In genomic region chr5:88882321-88883038, GRCh38 we compare ENCODE assay signal across 8 cellular contexts. TPM values are rescaled to one million over a fixed set of nuclear protein-coding genes. Genes with fewer than 3 reads are reported as not detected.
DNase-seq lines count a peak whose midpoint lies in the region; ATAC-seq, FAIRE-seq and TF ChIP-seq lines count a peak whose summit lies in the region.

No MANE protein-coding gene starts in this region.

- no peak for FAIRE-seq in GM19239 (lab: Jason Lieb, UNC)

- 1 to 3% methylated on average over 15 of the region's 15 CpGs for WGBS in lower leg skin, 2 donors
- WGBS in thymus = 1% methylated on average over 15 of the region's 15 CpGs

- in situ Hi-C loops in brain microvascular endothelial cell (cut with HindIII; ENCODE audit: low pct_ligation_motif_present, low sequenced_read_pairs) = no loop called here

- DNase-seq in CD4-positive, CD25-positive, alpha-beta regulatory T cell = no peak
- DNase-seq in MG63 = no peak
- peak; percentile 22 for DNase-seq in brain microvascular endothelial cell
- no peak for DNase-seq in lower leg skin (ENCODE audit: low spot score in 2 of 2)
- no peak for DNase-seq in GM19239 (ENCODE audit: insufficient read length, low spot score)

- H3K27ac ChIP-seq in CD4-positive, CD25-positive, alpha-beta regulatory T cell (ENCODE audit: insufficient read depth, low read length, poor library complexity, severe bottlenecking) = no peak overlapping the region
- H3K27ac ChIP-seq in brain microvascular endothelial cell (peak overlapping the region; percentile 89), thymus (ENCODE audit: low read depth) (peak overlapping the region; percentile 66)

- intact Hi-C loops in lower leg skin (cut with DNase I; ENCODE audit: low total_unique reads) = no loop called here

- no peaks in the 10 kb centered on the region for H3K36me3 ChIP-seq in CD4-positive, CD25-positive, alpha-beta regulatory T cell (ENCODE audit: control insufficient read depth, insufficient read depth, low read length)
- H3K36me3 ChIP-seq in MG63 (no peaks in the 10 kb centered on the region), brain microvascular endothelial cell (replicated peaks) (no peaks in the 10 kb centered on the region), thymus (ENCODE audit: control insufficient read depth, insufficient read depth) (no peaks in the 10 kb centered on the region)

- H3K4me1 ChIP-seq in CD4-positive, CD25-positive, alpha-beta regulatory T cell (ENCODE audit: control insufficient read depth, insufficient read depth, low read length, poor library complexity, severe bottlenecking) = peaks cover 14% of the 10 kb centered on the region
- peaks cover 4% of the 10 kb centered on the region for H3K4me1 ChIP-seq in thymus (ENCODE audit: control insufficient read depth, insufficient read depth, low read length)

- peak overlapping the region; percentile 44 to 80 (median 76) for H3K4me3 Mint-ChIP-seq in CD4-positive, CD25-positive, alpha-beta regulatory T cell

- no peak for TF ChIP-seq CTCF in brain microvascular endothelial cell (IDR thresholded peaks at IDR 0.05; ENCODE audit: low read depth, low read length, missing control alignments)
- no peak for TF ChIP-seq CTCF in lower leg skin (IDR thresholded peaks at IDR 0.05)

- no peak for TF ChIP-seq POLR2A in lower leg skin (IDR thresholded peaks at IDR 0.05)

- peaks cover 63% of the 10 kb centered on the region for H3K27me3 Mint-ChIP-seq in CD4-positive, CD25-positive, alpha-beta regulatory T cell

- peak overlapping the region; percentile 35 for H3K4me3 ChIP-seq in CD4-positive, CD25-positive, alpha-beta regulatory T cell (ENCODE audit: low read depth, low read length)
- H3K4me3 ChIP-seq in MG63 (peak overlapping the region; percentile 73), brain microvascular endothelial cell (ENCODE audit: low read depth, low read length) (peak overlapping the region; percentile 72), lower leg skin (ENCODE audit: low read depth, poor library complexity, severe bottlenecking) (peak overlapping the region; percentile 29), thymus (ENCODE audit: low read length) (peak overlapping the region; percentile 63)

- no peaks in the 10 kb centered on the region for H3K9me3 ChIP-seq in CD4-positive, CD25-positive, alpha-beta regulatory T cell (ENCODE audit: control insufficient read depth in 2 of 2, low read length in 2 of 2)
- H3K9me3 ChIP-seq in MG63 (no peaks in the 10 kb centered on the region), thymus (ENCODE audit: control insufficient read depth) (no peaks in the 10 kb centered on the region)

- no peak for ATAC-seq in CD4-positive, CD25-positive, alpha-beta regulatory T cell (ENCODE audit: low read depth in 2 of 2)
- no peak for ATAC-seq in HG03457 (IDR thresholded peaks at IDR 0.05; ENCODE audit: unreplicated experiment)
- ATAC-seq in esophagus mucosa = no peak

- peaks cover 0 to 21% (median 16%) of the 10 kb centered on the region in 4 donors for H3K4me1 Mint-ChIP-seq in CD4-positive, CD25-positive, alpha-beta regulatory T cell

- H3K36me3 Mint-ChIP-seq in CD4-positive, CD25-positive, alpha-beta regulatory T cell = no peaks in the 10 kb centered on the region

- peaks cover 25% of the 10 kb centered on the region for H3K27me3 ChIP-seq in CD4-positive, CD25-positive, alpha-beta regulatory T cell (ENCODE audit: control insufficient read depth, insufficient read depth, low read length)
- no peaks in the 10 kb centered on the region for H3K27me3 ChIP-seq in MG63
- no peaks in the 10 kb centered on the region for H3K27me3 ChIP-seq in brain microvascular endothelial cell (replicated peaks)
- peaks cover 2% of the 10 kb centered on the region for H3K27me3 ChIP-seq in thymus (ENCODE audit: control insufficient read depth, insufficient read depth)

- H3K9me3 Mint-ChIP-seq in CD4-positive, CD25-positive, alpha-beta regulatory T cell = peaks cover 0 to 1% (median 0%) of the 10 kb centered on the region in 7 donors

- H3K27ac Mint-ChIP-seq in CD4-positive, CD25-positive, alpha-beta regulatory T cell = no peak overlapping the region

RNA-seq across cellular contexts. Expression of gene MEF2C, which starts 0.5 kb away (rescaled TPM):
- 1.6 TPM for total RNA-seq in CD4-positive, CD25-positive, alpha-beta regulatory T cell
- 1 to 10 TPM in 1 of 4 donors, under 1 TPM in 1, not detected in 2; 0.38 to 1.7 TPM for polyA plus RNA-seq in CD4-positive, CD25-positive, alpha-beta regulatory T cell
- 9.5 and 16.0 TPM in 2 replicates for total RNA-seq in MG63 (2014; rRNA removed; shearing (Covaris generic); ENCODE audit: low replicate concordance)
- 10 to 100 TPM in 2 of 4 donors, 1 to 10 TPM in 2; 2.4 to 15.5 (median 8.1) TPM for total RNA-seq in lower leg skin
- 8.0 TPM for polyA plus RNA-seq in thymus
- 4.5 TPM for total RNA-seq in esophagus mucosa
